22 cellular contexts compared by ENCODE assay signal in genomic region chr13:73337511-73337910, GRCh38.
"Had no signal": no experiment of that assay in that cellular context is flagged by ENCODE, and none has a peak within 500 bp of the region (broad histone marks: within the 10 kb centered on the region; RNA-seq: fewer than 3 reads in every experiment).

No MANE protein-coding gene starts in this region.

- H3K4me3 ChIP-seq: left ventricle myocardium inferior, mucosa of descending colon, neural progenitor cell, thyroid gland had no signal

- DNase-seq: activated CD4-positive, alpha-beta T cell treated with anti-CD3 and anti-CD28 coated beads, Interleukin-2, amount 50 U/mL, for 1 hour; activated CD4-positive, CD25-positive, alpha-beta regulatory T cell treated with anti-CD3 and anti-CD28 coated beads, Interleukin-2, amount 50 U/mL, for 72 hours; activated CD8-positive, alpha-beta memory T cell treated with anti-CD3 and anti-CD28 coated beads for 24 hours; activated effector memory CD4-positive, alpha-beta T cell treated with anti-CD3 and anti-CD28 coated beads, Interleukin-2, amount 50 U/mL, for 16 hours; activated naive CD4-positive, alpha-beta T cell treated with anti-CD3 and anti-CD28 coated beads, Interleukin-2, amount 50 U/mL, for 16 hours; activated T-cell treated with anti-CD3 and anti-CD28 coated beads, Interleukin-2, amount 50 U/mL, for 72 hours; effector memory CD8-positive, alpha-beta T cell; foreskin melanocyte; glutamatergic neuron; hypothalamus; kidney; left ventricle myocardium inferior; mucosa of descending colon; naive thymus-derived CD4-positive, alpha-beta T cell; stimulated activated CD8-positive, alpha-beta memory T cell treated with anti-CD3 and anti-CD28 coated beads, Interleukin-4, amount 100 ng/mL, for 48 hours; stimulated activated naive CD4-positive, alpha-beta T cell; T-helper 2 cell; thyroid gland had no signal

- H3K4me1 ChIP-seq: left ventricle myocardium inferior, neural progenitor cell, thyroid gland had no signal

- H3K4me1 Mint-ChIP-seq: memory B cell, neural progenitor cell had no signal

- H3K9me3 ChIP-seq: left ventricle myocardium inferior, mucosa of descending colon, thyroid gland had no signal

- H3K4me3 Mint-ChIP-seq: activated T-cell treated with anti-CD3 and anti-CD28 coated beads, Interleukin-2, amount 50 U/mL, for 72 hours; effector memory CD8-positive, alpha-beta T cell; memory B cell; naive thymus-derived CD4-positive, alpha-beta T cell; neural progenitor cell had no signal

- H3K27me3 Mint-ChIP-seq: effector memory CD8-positive, alpha-beta T cell; memory B cell; naive thymus-derived CD4-positive, alpha-beta T cell had no signal

- H3K36me3 Mint-ChIP-seq: memory B cell; naive thymus-derived CD4-positive, alpha-beta T cell; neural progenitor cell had no signal

- H3K9me3 Mint-ChIP-seq: activated T-cell treated with anti-CD3 and anti-CD28 coated beads, Interleukin-2, amount 50 U/mL, for 72 hours; effector memory CD8-positive, alpha-beta T cell; memory B cell; naive thymus-derived CD4-positive, alpha-beta T cell; neural progenitor cell had no signal

- H3K27ac ChIP-seq: left ventricle myocardium inferior, neural progenitor cell, thyroid gland, VCaP had no signal

- H3K9ac ChIP-seq: neural progenitor cell had no signal

- H3K4me2 ChIP-seq: neural progenitor cell had no signal

- H3K27me3 ChIP-seq: neural progenitor cell, thyroid gland had no signal

- H3K36me3 ChIP-seq: left ventricle myocardium inferior, neural progenitor cell, thyroid gland had no signal

- H3K27ac Mint-ChIP-seq: activated T-cell treated with anti-CD3 and anti-CD28 coated beads, Interleukin-2, amount 50 U/mL, for 72 hours; effector memory CD8-positive, alpha-beta T cell; memory B cell; naive thymus-derived CD4-positive, alpha-beta T cell; neural progenitor cell had no signal

- ATAC-seq: activated T-cell treated with anti-CD3 and anti-CD28 coated beads, Interleukin-2, amount 50 U/mL, for 72 hours; effector memory CD8-positive, alpha-beta T cell; sciatic nerve had no signal
